ENCODE assay signal across 16 cellular contexts in the genomic region with DNA sequence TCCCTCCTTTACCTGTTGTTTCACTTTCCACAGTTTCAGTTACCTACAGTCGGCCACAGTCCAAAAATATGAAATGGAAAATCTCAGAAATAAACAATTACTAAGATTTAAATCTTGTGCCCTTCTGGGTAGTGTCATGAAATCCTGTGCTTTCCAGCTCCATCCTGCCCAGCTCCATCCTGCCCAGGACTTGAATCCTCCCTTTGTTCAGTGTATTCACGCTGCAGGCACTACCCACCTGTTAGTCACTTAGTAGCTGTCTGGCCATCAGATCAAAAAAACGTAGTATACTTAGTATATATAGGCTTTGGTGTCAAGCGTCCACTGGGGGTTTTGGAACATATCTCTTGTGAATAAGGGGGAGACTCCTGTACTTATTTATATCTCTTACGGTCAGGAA.
DNase-seq lines count a peak whose midpoint lies in the region; ATAC-seq and TF ChIP-seq lines count a peak whose summit lies in the region.
"Had no signal": no experiment of that assay in that cellular context is flagged by ENCODE, and none has a peak within 500 bp of the region (broad histone marks: within the 10 kb centered on the region; RNA-seq: fewer than 3 reads in every experiment).

No MANE protein-coding gene starts in this region.

- no peak for ATAC-seq in HG03354 (IDR thresholded peaks at IDR 0.05; ENCODE audit: poor library complexity, severe bottlenecking, unreplicated experiment)
- ATAC-seq in HG02571 (IDR thresholded peaks at IDR 0.05; ENCODE audit: unreplicated experiment) = no peak
- ATAC-seq: HCT116 had no signal

- POLR2A ChIA-PET in MCF 10A (lab: Yijun Ruan, JAX) = interaction anchor here (1.3 kb wide), 1 partner anchor 9 kb away, joined by 3 read pairs; no protein-coding TSS in a partner anchor

- no peak overlapping the region for H3K27ac Mint-ChIP-seq in MCF 10A (ENCODE audit: low read depth, unreplicated experiment)
- no peak overlapping the region for H3K27ac Mint-ChIP-seq in immature natural killer cell
- H3K27ac Mint-ChIP-seq: CD8-positive, alpha-beta memory T cell had no signal

- H3K4me3 ChIP-seq in coronary artery = no peak overlapping the region
- H3K4me3 ChIP-seq: BLaER1 had no signal

- H3K4me1 Mint-ChIP-seq in MCF 10A (ENCODE audit: insufficient read depth, unreplicated experiment) (peaks cover 22% of the 10 kb centered on the region), immature natural killer cell (no peaks in the 10 kb centered on the region)
- H3K4me1 Mint-ChIP-seq: CD8-positive, alpha-beta memory T cell had no signal

- H3K36me3 Mint-ChIP-seq in MCF 10A (ENCODE audit: insufficient read depth, unreplicated experiment) (no peaks in the 10 kb centered on the region), immature natural killer cell (no peaks in the 10 kb centered on the region)
- H3K36me3 Mint-ChIP-seq: CD8-positive, alpha-beta memory T cell had no signal

- H3K4me3 Mint-ChIP-seq in MCF 10A (ENCODE audit: unreplicated experiment) (peak overlapping the region; percentile 17), immature natural killer cell (no peak overlapping the region)
- H3K4me3 Mint-ChIP-seq: CD8-positive, alpha-beta memory T cell had no signal

- H3K9me3 Mint-ChIP-seq in MCF 10A (ENCODE audit: unreplicated experiment) (no peaks in the 10 kb centered on the region), immature natural killer cell (peaks cover 0 to 14% (median 0%) of the 10 kb centered on the region in 6 donors)

- TF ChIP-seq CTCF in MCF 10A (IDR thresholded peaks at IDR 0.05; ENCODE audit: unreplicated experiment) (no peak), coronary artery (IDR thresholded peaks at IDR 0.05) (no peak)

- DNase-seq in COLO829 (ENCODE audit: low spot score) (peak; percentile 35), RKO (ENCODE audit: low spot score) (peak; percentile 8), MCF 10A (ENCODE audit: unreplicated experiment) (no peak), epithelial cell of prostate (ENCODE audit: low read depth, low spot score) (peak; percentile 37), immature natural killer cell (no peak), coronary artery (ENCODE audit: low spot score) (no peak)
- DNase-seq: 8988T; AML-193; Calu3; CD8-positive, alpha-beta memory T cell; DMS 273 treated with DMSO at 0.1 percent for 48 hours had no signal

- intact Hi-C loops in MCF 10A (cut with micrococcal nuclease) = loop anchor here (10.0 kb wide), 2 partner anchors 327 to 597 kb away; partner anchors contain the start of gene SEMA6D

- H3K27me3 Mint-ChIP-seq in MCF 10A (ENCODE audit: insufficient read depth, unreplicated experiment) (no peaks in the 10 kb centered on the region), immature natural killer cell (ENCODE audit: low read depth in 3 of 3) (peaks cover 0 to 6% (median 2%) of the 10 kb centered on the region in 3 donors)

- H3K27ac ChIP-seq in epithelial cell of prostate (peak overlapping the region; percentile 2), coronary artery (no peak overlapping the region)
- H3K27ac ChIP-seq: BLaER1, HL-60 had no signal

- CTCF ChIA-PET in MCF 10A (lab: Yijun Ruan, JAX) = interaction anchor here (0.5 kb wide), 2 partner anchors 47 to 55 kb away, joined by 3 to 4 read pairs; no protein-coding TSS in a partner anchor

- no TSS peak for BruUV-seq in MCF 10A (replicated peaks; lab: Mats Ljungman, UMichigan)

Comparison
In these comparisons a context has a peak if more than half of its experiments do, and no peak if none do; other contexts are left out.
1. DNase-seq: peak in COLO829 (single experiment), RKO (single experiment) and epithelial cell of prostate (single experiment); none in MCF 10A (single experiment), immature natural killer cell (0 of 3) and coronary artery (single experiment).